In genomic region chr1:89822109-89822962, GRCh38 we compare ENCODE assay signal across 8 cellular contexts.
A peak's percentile ranks its signal among the peaks of the same experiment; 100 is the strongest.
DNase-seq lines count a peak whose midpoint lies in the region; ATAC-seq lines count a peak whose summit lies in the region.

No MANE protein-coding gene starts in this region.

- peaks cover 23% of the 10 kb centered on the region for H3K4me1 ChIP-seq in mucosa of stomach (ENCODE audit: control insufficient read depth, insufficient read depth, low read length)

- no peaks in the 10 kb centered on the region for H3K36me3 ChIP-seq in mucosa of stomach (ENCODE audit: control insufficient read depth, insufficient read depth, low read length)

- H3K27ac ChIP-seq in caudate nucleus (ENCODE audit: low read depth, low read length), result peak overlapping the region; percentile 86

- no peaks in the 10 kb centered on the region for H3K9me3 ChIP-seq in mucosa of stomach (ENCODE audit: control insufficient read depth, low read length)

- ATAC-seq in HG02798 (IDR thresholded peaks at IDR 0.05; ENCODE audit: poor library complexity, unreplicated experiment) (no peak), HG02763 (IDR thresholded peaks at IDR 0.05; ENCODE audit: unreplicated experiment) (no peak), GM18511 (IDR thresholded peaks at IDR 0.05; ENCODE audit: unreplicated experiment) (no peak)

- H3K4me3 ChIP-seq in GM08714 (ENCODE audit: low read length), result peak overlapping the region; percentile 90
- peak overlapping the region; percentile 40 for H3K4me3 ChIP-seq in mucosa of stomach (ENCODE audit: low read length)

- H3K27me3 ChIP-seq in mucosa of stomach (ENCODE audit: control insufficient read depth, insufficient read depth, low read length), result no peaks in the 10 kb centered on the region

- H3K9ac ChIP-seq in mucosa of stomach (ENCODE audit: low read length), result peak overlapping the region; percentile 83

- DNase-seq in NAMALWA (ENCODE audit: low spot score) (peak; percentile 45), caudate nucleus (lab: John Stamatoyannopoulos, UW) (no peak), HK-2 (ENCODE audit: unreplicated experiment) (no peak)
